27 cellular contexts compared by ENCODE assay signal in the genomic region with DNA sequence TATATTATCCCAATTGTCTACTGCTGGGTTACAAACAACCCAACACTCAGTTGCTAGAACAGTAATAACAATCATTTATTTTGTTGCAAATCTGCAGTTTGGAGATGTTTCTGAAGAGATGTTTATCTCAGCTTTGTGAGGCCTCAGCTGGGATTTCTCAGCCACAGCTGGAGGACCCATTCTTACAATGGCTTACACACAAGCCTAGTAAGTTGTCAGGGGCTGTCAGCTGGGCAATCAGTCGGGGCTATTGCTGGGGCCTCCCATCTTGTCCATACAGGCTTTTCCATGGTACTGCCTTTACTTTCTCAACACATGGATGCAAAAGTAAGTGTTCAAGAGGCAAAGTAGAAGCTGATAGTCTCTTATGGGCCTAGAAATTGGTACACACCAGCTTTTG.
"Had no signal": no experiment of that assay in that cellular context is flagged by ENCODE, and none has a peak within 500 bp of the region (broad histone marks: within the 10 kb centered on the region; RNA-seq: fewer than 3 reads in every experiment).

No MANE protein-coding gene starts in this region.

- DNase-seq: naive thymus-derived CD4-positive, alpha-beta T cell; natural killer cell; nucleus accumbens; pancreas; posterior cingulate gyrus; psoas muscle; right cardiac atrium; right lobe of liver; sigmoid colon; small intestine; stimulated activated CD4-positive, alpha-beta T cell treated with anti-CD3 and anti-CD28 coated beads, Interleukin-15, amount 100 ng/mL, for 24 hours; stimulated activated CD4-positive, alpha-beta T cell treated with anti-CD3 and anti-CD28 coated beads, Interleukin-2, amount 100 ng/mL, for 24 hours; stimulated activated CD4-positive, alpha-beta T cell treated with anti-CD3 and anti-CD28 coated beads, Interleukin-2, amount 100 ng/mL, for 48 hours; stimulated activated CD4-positive, alpha-beta T cell treated with anti-CD3 and anti-CD28 coated beads, Interleukin-4, amount 100 ng/mL, for 24 hours; stimulated activated naive CD4-positive, alpha-beta T cell; stimulated activated naive CD8-positive, alpha-beta T cell treated with anti-CD3 and anti-CD28 coated beads, Interleukin-15, amount 100 ng/mL, for 72 hours; stimulated activated naive CD8-positive, alpha-beta T cell treated with anti-CD3 and anti-CD28 coated beads, Interleukin-15, Interleukin-2, amounts not matched to agents 100 U/mL and 50 U/mL, for 24 hours; testis; tibial artery; transverse colon; upper lobe of left lung had no signal

- H3K27ac Mint-ChIP-seq: naive thymus-derived CD4-positive, alpha-beta T cell; natural killer cell; nephron; progenitor cell of endocrine pancreas; stimulated activated effector memory CD8-positive, alpha-beta T cell treated with anti-CD3 and anti-CD28 coated beads, Interleukin-12 subunit alpha, Interleukin-12 subunit beta, amount 100 ng/mL, for 72 hours; stimulated activated naive CD8-positive, alpha-beta T cell treated with anti-CD3 and anti-CD28 coated beads, Interleukin-15, amount 100 ng/mL, for 72 hours had no signal

- H3K4me3 Mint-ChIP-seq: naive thymus-derived CD4-positive, alpha-beta T cell; natural killer cell; nephron; stimulated activated effector memory CD8-positive, alpha-beta T cell treated with anti-CD3 and anti-CD28 coated beads, Interleukin-12 subunit alpha, Interleukin-12 subunit beta, amount 100 ng/mL, for 72 hours; stimulated activated naive CD8-positive, alpha-beta T cell treated with anti-CD3 and anti-CD28 coated beads, Interleukin-15, amount 100 ng/mL, for 72 hours had no signal

- H3K4me1 ChIP-seq: pancreas, psoas muscle, right lobe of liver, sigmoid colon, suprapubic skin, testis, tibial artery, transverse colon, upper lobe of left lung, vagina had no signal

- ATAC-seq: naive thymus-derived CD4-positive, alpha-beta T cell; natural killer cell; pancreas; psoas muscle; right cardiac atrium; right lobe of liver; stimulated activated effector memory CD8-positive, alpha-beta T cell treated with anti-CD3 and anti-CD28 coated beads, Interleukin-12 subunit alpha, Interleukin-12 subunit beta, amount 100 ng/mL, for 72 hours; stimulated activated naive CD8-positive, alpha-beta T cell treated with anti-CD3 and anti-CD28 coated beads, Interleukin-15, amount 100 ng/mL, for 72 hours; stimulated activated naive CD8-positive, alpha-beta T cell treated with anti-CD3 and anti-CD28 coated beads, Interleukin-15, Interleukin-2, amounts not matched to agents 100 U/mL and 50 U/mL, for 24 hours had no signal

- H3K4me1 Mint-ChIP-seq: naive thymus-derived CD4-positive, alpha-beta T cell; natural killer cell; nephron; stimulated activated effector memory CD8-positive, alpha-beta T cell treated with anti-CD3 and anti-CD28 coated beads, Interleukin-12 subunit alpha, Interleukin-12 subunit beta, amount 100 ng/mL, for 72 hours; stimulated activated naive CD8-positive, alpha-beta T cell treated with anti-CD3 and anti-CD28 coated beads, Interleukin-15, amount 100 ng/mL, for 72 hours had no signal

- H3K9me3 ChIP-seq: neutrophil, pancreas, psoas muscle, right lobe of liver, sigmoid colon, suprapubic skin, testis, tibial artery, transverse colon, upper lobe of left lung, vagina had no signal

- H3K27ac ChIP-seq: neutrophil, pancreas, psoas muscle, right lobe of liver, sigmoid colon, suprapubic skin, testis, tibial artery, transverse colon, upper lobe of left lung, vagina had no signal

- H3K4me3 ChIP-seq: pancreas, psoas muscle, right lobe of liver, sigmoid colon, suprapubic skin, testis, tibial artery, transverse colon, upper lobe of left lung, vagina had no signal

- H3K27me3 ChIP-seq: neutrophil, pancreas, right lobe of liver, sigmoid colon, suprapubic skin, testis, tibial artery, transverse colon, upper lobe of left lung, vagina had no signal

- H3K36me3 ChIP-seq: neutrophil, pancreas, right lobe of liver, sigmoid colon, suprapubic skin, tibial artery, transverse colon, upper lobe of left lung, vagina had no signal

- H3K36me3 Mint-ChIP-seq: naive thymus-derived CD4-positive, alpha-beta T cell; natural killer cell; stimulated activated effector memory CD8-positive, alpha-beta T cell treated with anti-CD3 and anti-CD28 coated beads, Interleukin-12 subunit alpha, Interleukin-12 subunit beta, amount 100 ng/mL, for 72 hours had no signal

- H3K27me3 Mint-ChIP-seq: naive thymus-derived CD4-positive, alpha-beta T cell; progenitor cell of endocrine pancreas; stimulated activated naive CD8-positive, alpha-beta T cell treated with anti-CD3 and anti-CD28 coated beads, Interleukin-15, amount 100 ng/mL, for 72 hours had no signal

- H3K9me3 Mint-ChIP-seq: nephron had no signal
